18 cellular contexts compared by ENCODE assay signal in the genomic region with DNA sequence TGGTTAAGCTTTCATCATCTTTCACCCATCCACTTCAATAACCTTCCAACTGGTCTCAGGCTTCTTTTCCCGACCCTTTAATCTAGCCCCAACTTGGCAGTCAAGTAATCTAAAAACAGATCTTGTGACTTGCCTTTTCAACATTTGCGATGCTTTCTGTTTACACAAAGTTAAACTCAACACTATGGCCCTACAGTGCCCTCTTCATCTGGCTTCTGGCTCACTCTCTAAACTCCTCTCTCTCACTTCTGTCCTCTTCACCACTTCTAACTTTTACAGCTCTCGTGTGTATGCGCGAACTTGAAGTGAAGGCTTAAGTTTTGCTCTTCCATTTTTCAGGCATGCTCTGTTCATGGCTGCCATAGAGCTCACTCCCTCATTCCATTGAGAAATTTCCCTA.
DNase-seq lines count a peak whose midpoint lies in the region; ATAC-seq, FAIRE-seq and TF ChIP-seq lines count a peak whose summit lies in the region.
"Had no signal": no experiment of that assay in that cellular context is flagged by ENCODE, and none has a peak within 500 bp of the region (broad histone marks: within the 10 kb centered on the region; RNA-seq: fewer than 3 reads in every experiment).

No MANE protein-coding gene starts in this region.

- no peak for TF ChIP-seq POLR2A in H1 (IDR thresholded peaks at IDR 0.05; ENCODE audit: control extremely low read depth in 1 of 2, low read depth in 2 of 2, low read length in 2 of 2)

- H2BK12ac ChIP-seq in H1 (ENCODE audit: low read depth, low read length) (no peak overlapping the region), neuronal stem cell (ENCODE audit: low read length) (no peak overlapping the region)

- no peaks in the 10 kb centered on the region for H3K9me2 ChIP-seq in GM23338 (ENCODE audit: insufficient read depth)

- peak; percentile 70 for DNase-seq in DMS114 treated with DMSO at 0.1 percent for 48 hours (lab: John Stamatoyannopoulos, UW; ENCODE audit: unreplicated experiment)
- DNase-seq in GM23338 (ENCODE audit: low spot score): no peak
- DNase-seq in H1 (ENCODE audit: low read depth in 1 of 2, low spot score in 2 of 2): no peak
- DNase-seq in neuronal stem cell (ENCODE audit: low spot score): no peak
- no peak for DNase-seq in endothelial cell (ENCODE audit: low spot score)
- no peak for DNase-seq in D721Med (ENCODE audit: insufficient read length, low spot score)
- DNase-seq: C1 segment of cervical spinal cord; Calu3; CD4-positive, alpha-beta memory T cell; COR-L47; DMS79; EL; GDM1; GM23248; HCEC 1CT had no signal

- CTCF ChIA-PET in H1 (lab: Charles Lee; ENCODE audit: partially characterized antibody): no interaction called here

- H3K9ac ChIP-seq in H1 (replicated peaks in 1 of 4; ENCODE audit: extremely low read depth in 1 of 4, low read depth in 3 of 4, low read length in 3 of 4): no peak overlapping the region
- H3K9ac ChIP-seq in neuronal stem cell (ENCODE audit: low read depth, low read length, poor library complexity): no peak overlapping the region
- H3K9ac ChIP-seq: GM23248 had no signal

- no peaks in the 10 kb centered on the region for H3K27me3 Mint-ChIP-seq in GM23338 (ENCODE audit: insufficient read depth, low read depth, poor library complexity)
- no peaks in the 10 kb centered on the region for H3K27me3 Mint-ChIP-seq in endothelial cell (ENCODE audit: unreplicated experiment)
- H3K27me3 Mint-ChIP-seq: CD4-positive, alpha-beta memory T cell had no signal

- H4K8ac ChIP-seq in H1 (ENCODE audit: extremely low read depth, insufficient read depth, low read length) (no peak overlapping the region), neuronal stem cell (ENCODE audit: low read depth, low read length) (no peak overlapping the region)

- H3K4me1 Mint-ChIP-seq in GM23338 (peaks cover 19% of the 10 kb centered on the region), endothelial cell (ENCODE audit: unreplicated experiment) (no peaks in the 10 kb centered on the region)
- H3K4me1 Mint-ChIP-seq: CD4-positive, alpha-beta memory T cell had no signal

- H3K36me3 ChIP-seq in GM23338 (ENCODE audit: insufficient read depth) (no peaks in the 10 kb centered on the region), H1 (ENCODE audit: control insufficient read depth in 2 of 4, insufficient read depth in 4 of 4, low read length in 3 of 4) (no peaks in the 10 kb centered on the region), neuronal stem cell (replicated peaks in 1 of 2; ENCODE audit: control insufficient read depth in 2 of 2, insufficient read depth in 2 of 2, low read length in 2 of 2) (no peaks in the 10 kb centered on the region)

- no peak for TF ChIP-seq CTCF in GM23338 (conservative IDR thresholded peaks at IDR 0.05; ENCODE audit: low read depth in 2 of 2)
- no peak for TF ChIP-seq CTCF in H1 (IDR thresholded peaks at IDR 0.05; ENCODE audit: control extremely low read depth in 1 of 3, insufficient read depth in 1 of 3, low read depth in 1 of 3, low read length in 3 of 3)
- no peak for TF ChIP-seq CTCF in endothelial cell (IDR thresholded peaks at IDR 0.05; ENCODE audit: unreplicated experiment)
- TF ChIP-seq CTCF in D721Med (IDR thresholded peaks at IDR 0.05; ENCODE audit: insufficient read depth, missing control alignments): no peak

- H2AFZ ChIP-seq in GM23338 (peak overlapping the region; percentile 34; the same call in 1 of the 2 replicates), H1 (ENCODE audit: low read length) (peak overlapping the region; percentile 84; the same call in 1 of the 2 replicates), neuronal stem cell (ENCODE audit: low read length) (peak overlapping the region; percentile 50)
- H2AFZ ChIP-seq: GM23248 had no signal

- no peak overlapping the region for H3K18ac ChIP-seq in H1 (ENCODE audit: extremely low read depth, low read length)
- H3K18ac ChIP-seq in neuronal stem cell (ENCODE audit: low read length): no peak overlapping the region

- no peak overlapping the region for H3K56ac ChIP-seq in H1 (replicated peaks; ENCODE audit: insufficient read length, low read depth, low read length)

- no peak overlapping the region for H3K4ac ChIP-seq in H1 (replicated peaks; ENCODE audit: insufficient read length, low read depth, low read length)
- no peak overlapping the region for H3K4ac ChIP-seq in neuronal stem cell (ENCODE audit: low read length)

- H3K9me3 Mint-ChIP-seq in GM23338: no peaks in the 10 kb centered on the region
- no peaks in the 10 kb centered on the region for H3K9me3 Mint-ChIP-seq in endothelial cell (ENCODE audit: unreplicated experiment)

- H4K91ac ChIP-seq in H1 (replicated peaks; ENCODE audit: insufficient read length, low read length): no peak overlapping the region
- H4K91ac ChIP-seq in neuronal stem cell (ENCODE audit: low read depth, low read length, poor library complexity): no peak overlapping the region

- H2BK5ac ChIP-seq in H1 (ENCODE audit: low read depth, low read length) (no peak overlapping the region), neuronal stem cell (ENCODE audit: low read length) (no peak overlapping the region)

- H4K20me1 ChIP-seq in GM23338 (replicated peaks; ENCODE audit: insufficient read depth): no peaks in the 10 kb centered on the region
- no peaks in the 10 kb centered on the region for H4K20me1 ChIP-seq in H1 (replicated peaks in 1 of 2; ENCODE audit: control insufficient read depth in 1 of 2, insufficient read depth in 2 of 2, low read length in 2 of 2)

- H4K5ac ChIP-seq in H1 (ENCODE audit: insufficient read length, low read depth, low read length): no peak overlapping the region

- H3K4me2 ChIP-seq in GM23338: no peak overlapping the region
- H3K4me2 ChIP-seq in H1 (ENCODE audit: insufficient read depth in 1 of 2, low read depth in 2 of 2, low read length in 2 of 2): no peak overlapping the region
- H3K4me2 ChIP-seq in neuronal stem cell (ENCODE audit: insufficient read depth, low read length, poor library complexity, severe bottlenecking): no peak overlapping the region

- TF ChIP-seq EP300 in H1 (IDR thresholded peaks at IDR 0.05; ENCODE audit: borderline replicate concordance in 1 of 2, low read depth in 2 of 2, low read length in 2 of 2): no peak

- H3K27ac Mint-ChIP-seq in GM23338: no peak overlapping the region
- no peak overlapping the region for H3K27ac Mint-ChIP-seq in endothelial cell (ENCODE audit: unreplicated experiment)
- H3K27ac Mint-ChIP-seq: CD4-positive, alpha-beta memory T cell had no signal

- H3K14ac ChIP-seq in H1 (ENCODE audit: insufficient read length) (no peak overlapping the region), neuronal stem cell (ENCODE audit: low read length) (no peak overlapping the region)

- POLR2A ChIA-PET in H1 (lab: Charles Lee; ENCODE audit: partially characterized antibody): no interaction called here

- no peaks in the 10 kb centered on the region for H3K79me1 ChIP-seq in H1 (ENCODE audit: low read depth, low read length)
- no peaks in the 10 kb centered on the region for H3K79me1 ChIP-seq in neuronal stem cell (ENCODE audit: low read depth, low read length)

- H3K27ac ChIP-seq in GM23338 (ENCODE audit: low read depth) (no peak overlapping the region), H1 (ENCODE audit: low read depth, low read length) (no peak overlapping the region), neuronal stem cell (replicated peaks; ENCODE audit: low read length) (no peak overlapping the region)
- H3K27ac ChIP-seq: GM23248 had no signal

- H3K4me3 Mint-ChIP-seq in GM23338 (no peak overlapping the region), endothelial cell (ENCODE audit: unreplicated experiment) (no peak overlapping the region)
- H3K4me3 Mint-ChIP-seq: CD4-positive, alpha-beta memory T cell had no signal

- H3F3A ChIP-seq in GM23338 (replicated peaks; ENCODE audit: low read depth): no peaks in the 10 kb centered on the region

- no peak overlapping the region for H2BK15ac ChIP-seq in H1 (ENCODE audit: low read length)
- H2BK15ac ChIP-seq in neuronal stem cell (ENCODE audit: low read length): no peak overlapping the region

- H3K79me2 ChIP-seq in GM23338 (replicated peaks; ENCODE audit: insufficient read depth) (no peaks in the 10 kb centered on the region), H1 (ENCODE audit: control insufficient read depth in 1 of 2, insufficient read depth in 2 of 2, low read length in 2 of 2) (no peaks in the 10 kb centered on the region)

- no peak overlapping the region; the same call in 1 of the 2 replicates for H2BK20ac ChIP-seq in H1 (ENCODE audit: low read length)

- H3K27me3 ChIP-seq in GM23338 (ENCODE audit: insufficient read depth) (no peaks in the 10 kb centered on the region), H1 (replicated peaks in 1 of 4; ENCODE audit: control insufficient read depth in 3 of 4, extremely low read depth in 1 of 4, insufficient read depth in 3 of 4, low read length in 3 of 4) (no peaks in the 10 kb centered on the region), neuronal stem cell (ENCODE audit: control insufficient read depth in 3 of 3, insufficient read depth in 3 of 3, low read depth in 1 of 3, low read length in 3 of 3) (no peaks in the 10 kb centered on the region)

- no peak for FAIRE-seq in H1 (lab: Jason Lieb, UNC)
- no peak for FAIRE-seq in D721Med (lab: Jason Lieb, UNC)
- FAIRE-seq: GM12878, GM19239, H54 had no signal

- H3K23ac ChIP-seq in H1 (ENCODE audit: insufficient read length) (no peak overlapping the region), neuronal stem cell (ENCODE audit: low read depth, low read length, poor library complexity) (no peak overlapping the region)

- TF ChIP-seq RAD21 in H1 (IDR thresholded peaks at IDR 0.05 in 1 of 2, conservative IDR thresholded peaks at IDR 0.05 in 1 of 2; ENCODE audit: low read depth in 2 of 2, low read length in 2 of 2): no peak

- H3K9me3 ChIP-seq in H1 (ENCODE audit: insufficient read depth in 2 of 2, low read depth in 1 of 2, low read length in 1 of 2): no peaks in the 10 kb centered on the region
- H3K9me3 ChIP-seq in neuronal stem cell (replicated peaks in 1 of 2; ENCODE audit: control insufficient read depth in 2 of 2, insufficient read depth in 1 of 2, low read depth in 1 of 2, low read length in 2 of 2): no peaks in the 10 kb centered on the region

- no peak overlapping the region for H2AK5ac ChIP-seq in H1 (ENCODE audit: low read depth, low read length)
- no peak overlapping the region for H2AK5ac ChIP-seq in neuronal stem cell (ENCODE audit: low read depth, low read length)

- no peak for ATAC-seq in GM23338
- ATAC-seq: GM12878 had no signal

- peaks cover 20% of the 10 kb centered on the region; the same call in 1 of the 2 replicates for H3K4me1 ChIP-seq in GM23338 (ENCODE audit: insufficient read depth)
- 0 out of 7 replicates have a peak, but pooled peaks cover 0 to 3% (median 0%) of the 10 kb centered on the region in 4 experiments for H3K4me1 ChIP-seq in H1 (replicated peaks in 1 of 4; ENCODE audit: control insufficient read depth in 3 of 4, insufficient read depth in 4 of 4, low read length in 3 of 4)
- peaks cover 2 to 16% of the 10 kb centered on the region in 2 donors for H3K4me1 ChIP-seq in neuronal stem cell (ENCODE audit: control insufficient read depth in 2 of 2, insufficient read depth in 1 of 2, low read depth in 1 of 2, low read length in 2 of 2)

- 95% methylated on average over 5 of the region's 5 CpGs; no CpG with 5 or more reads in 1 of the 2 experiments for WGBS in H1 (ENCODE audit: extremely low coverage in 1 of 2, insufficient coverage in 1 of 2, insufficient read length in 1 of 2, insufficient replicate concordance in 2 of 2, low coverage in 1 of 2, low lambda C conversion rate in 2 of 2, missing lambda C conversion rate in 1 of 2), 2 experiments
- WGBS in neuronal stem cell (ENCODE audit: extremely low coverage in 2 of 2, insufficient read length in 2 of 2, insufficient replicate concordance in 1 of 2), 2 donors: no CpG with 5 or more reads among the region's 5 CpGs

- no peaks in the 10 kb centered on the region for H3K23me2 ChIP-seq in H1 (ENCODE audit: low read depth, low read length)

- H3K36me3 Mint-ChIP-seq in GM23338 (ENCODE audit: low read depth): no peaks in the 10 kb centered on the region
- no peaks in the 10 kb centered on the region for H3K36me3 Mint-ChIP-seq in endothelial cell (ENCODE audit: low read depth, unreplicated experiment)
- H3K36me3 Mint-ChIP-seq: CD4-positive, alpha-beta memory T cell had no signal

- H3K4me3 ChIP-seq in GM23338 (no peak overlapping the region), H1 (ENCODE audit: extremely low read depth in 1 of 4, insufficient read depth in 2 of 4, low read depth in 3 of 4, low read length in 4 of 4) (no peak overlapping the region), neuronal stem cell (ENCODE audit: low read length in 2 of 2) (no peak overlapping the region)
- H3K4me3 ChIP-seq: GM12878, GM23248 had no signal

- H2BK120ac ChIP-seq in H1 (replicated peaks; ENCODE audit: low read depth, low read length) (no peak overlapping the region), neuronal stem cell (ENCODE audit: low read depth, low read length) (no peak overlapping the region)

Comparison
In these comparisons a context has a peak if more than half of its experiments do, and no peak if none do; other contexts are left out.
1. H2AFZ ChIP-seq: peak in every context shown above with its lines; median percentile 84 in H1; 50 in neuronal stem cell; 34 in GM23338.